8 cellular contexts compared by ENCODE assay signal in genomic region chr12:55972045-55972843, GRCh38. TPM values are rescaled to one million over a fixed set of nuclear protein-coding genes. Genes with fewer than 3 reads are reported as not detected.
DNase-seq lines count a peak whose midpoint lies in the region; ATAC-seq and TF ChIP-seq lines count a peak whose summit lies in the region.

No MANE protein-coding gene starts in this region.

- H3K9ac ChIP-seq in DND-41 (ENCODE audit: low read depth, low read length) (peak overlapping the region; percentile 59), MM.1S (ENCODE audit: low read length) (peak overlapping the region; percentile 62; the same call in 1 of the 2 replicates), endocrine pancreas (ENCODE audit: control insufficient read depth, insufficient read depth, low read length) (no peak overlapping the region)

- H3K27me3 ChIP-seq in DND-41 (ENCODE audit: insufficient read depth, low read length, poor library complexity) (no peaks in the 10 kb centered on the region), MM.1S (replicated peaks; ENCODE audit: insufficient read depth, low read length) (no peaks in the 10 kb centered on the region), endocrine pancreas (ENCODE audit: control insufficient read depth, insufficient read depth, low read length) (no peaks in the 10 kb centered on the region), ovary (no peaks in the 10 kb centered on the region)

- H3K27ac ChIP-seq in DND-41 (ENCODE audit: low read length) (peak overlapping the region; percentile 74), MM.1S (ENCODE audit: low read length) (peak overlapping the region; percentile 24; the same call in 1 of the 2 replicates), ovary (peak overlapping the region; percentile 67 to 82)

- DNase-seq in DND-41 (no peak), MM.1S (no peak), ovary (no peak), omental fat pad (ENCODE audit: low spot score) (no peak), NCI-H82 treated with DMSO at 0.1 percent for 48 hours (lab: John Stamatoyannopoulos, UW; ENCODE audit: unreplicated experiment) (no peak)
- DNase-seq in stimulated activated naive CD4-positive, alpha-beta T cell treated with Interleukin-2 at 50 U/mL for 16 hours (lab: John Stamatoyannopoulos, UW) = no peak

- ATAC-seq in DND-41 (ENCODE audit: insufficient read depth, low read depth) (no peak), omental fat pad (ENCODE audit: low FRiP score) (no peak), GM18505 (IDR thresholded peaks at IDR 0.05; ENCODE audit: unreplicated experiment) (no peak)

- H3K36me3 ChIP-seq in DND-41 (ENCODE audit: insufficient read depth, low read length) (peaks cover 56% of the 10 kb centered on the region), MM.1S (replicated peaks; ENCODE audit: insufficient read depth, low read length) (no peaks in the 10 kb centered on the region), endocrine pancreas (ENCODE audit: control insufficient read depth, insufficient read depth, low read length) (no peaks in the 10 kb centered on the region), ovary (no peaks in the 10 kb centered on the region)

- H3K4me2 ChIP-seq in DND-41 (ENCODE audit: insufficient read depth, low read length) (peak overlapping the region; percentile 66), MM.1S (ENCODE audit: low read depth, low read length) (peak overlapping the region; percentile 71)

- 0 out of 2 replicates have a peak, but pooled peaks cover 2% of the 10 kb centered on the region for H4K20me1 ChIP-seq in DND-41 (ENCODE audit: insufficient read depth, low read length)
- H4K20me1 ChIP-seq in MM.1S (ENCODE audit: insufficient read depth, low read length) = no peaks in the 10 kb centered on the region

- no peak for TF ChIP-seq CTCF in DND-41 (IDR thresholded peaks at IDR 0.05; ENCODE audit: borderline replicate concordance, extremely low read depth, low read length, poor library complexity, severe bottlenecking)
- no peak for TF ChIP-seq CTCF in MM.1S (IDR thresholded peaks at IDR 0.05; ENCODE audit: low read length)
- TF ChIP-seq CTCF in ovary (IDR thresholded peaks at IDR 0.05) = no peak
- no peak for TF ChIP-seq CTCF in omental fat pad (IDR thresholded peaks at IDR 0.05)

- H3K9me3 ChIP-seq in DND-41 (ENCODE audit: insufficient read depth, low read length, severe bottlenecking) = no peaks in the 10 kb centered on the region
- H3K9me3 ChIP-seq in MM.1S (replicated peaks; ENCODE audit: insufficient read depth, low read length) = no peaks in the 10 kb centered on the region
- no peaks in the 10 kb centered on the region for H3K9me3 ChIP-seq in endocrine pancreas (ENCODE audit: control insufficient read depth, low read length)
- H3K9me3 ChIP-seq in ovary = no peaks in the 10 kb centered on the region

- H3K4me3 ChIP-seq in DND-41 (ENCODE audit: low read depth in 1 of 2, low read length in 2 of 2) = peak overlapping the region in 1 of 2 experiments; percentile 64; a peak in 3 of 4 replicates
- peak overlapping the region; percentile 69; the same call in 1 of the 2 replicates for H3K4me3 ChIP-seq in MM.1S (ENCODE audit: low read length)
- peak overlapping the region; percentile 94 for H3K4me3 ChIP-seq in endocrine pancreas (ENCODE audit: control insufficient read depth, insufficient read depth, low read length)
- peak overlapping the region; percentile 63 for H3K4me3 ChIP-seq in ovary

- H2AFZ ChIP-seq in DND-41 (ENCODE audit: low read depth, low read length) (no peak overlapping the region), MM.1S (ENCODE audit: low read length) (no peak overlapping the region)

- no peak for TF ChIP-seq EP300 in ovary (IDR thresholded peaks at IDR 0.05)

- H3K79me2 ChIP-seq in DND-41 (ENCODE audit: insufficient read depth, low read length) (peaks cover 65% of the 10 kb centered on the region), MM.1S (ENCODE audit: low read length) (peaks cover 35% of the 10 kb centered on the region)

- intact Hi-C loops in ovary (cut with DNase I) = loop anchor here in 1 of 4 donors (5.0 kb wide), 1 partner anchor 40 kb away; the partner anchor contains the start of gene DGKA

- TF ChIP-seq POLR2A in ovary (IDR thresholded peaks at IDR 0.05) (no peak), GM18505 (IDR thresholded peaks at IDR 0.05; ENCODE audit: borderline replicate concordance, extremely low read depth, insufficient read depth, insufficient read length) (no peak)

- H3K9me2 ChIP-seq in MM.1S (replicated peaks; ENCODE audit: insufficient read depth, low read length) = no peaks in the 10 kb centered on the region

- WGBS in ovary, 3 donors = 28 to 40% (median 34%) methylated on average over 4 of the region's 4 CpGs

- H3K4me1 ChIP-seq in DND-41 (ENCODE audit: insufficient read depth, low read length) (peaks cover 76% of the 10 kb centered on the region), MM.1S (ENCODE audit: low read length) (peaks cover 19% of the 10 kb centered on the region), endocrine pancreas (ENCODE audit: control insufficient read depth, insufficient read depth, low read length) (peaks cover 9% of the 10 kb centered on the region), ovary (ENCODE audit: insufficient read depth) (peaks cover 8% of the 10 kb centered on the region)

- H3F3A ChIP-seq in MM.1S (ENCODE audit: insufficient read depth, low read length) = peaks cover 12% of the 10 kb centered on the region

RNA-seq across cellular contexts. Expression of gene RAB5B, which starts 1.6 kb away (rescaled TPM):
- total RNA-seq in ovary (100 to 1,000 TPM in 5 of 7 donors, 10 to 100 TPM in 2; 60.4 to 136 (median 117) TPM), omental fat pad (10 to 100 TPM; 46.2 to 71.5 (median 64.8) TPM)
- polyA plus RNA-seq in ovary = 100 to 1,000 TPM in 1 of 2 donors, 10 to 100 TPM in 1; 81.7 to 217 TPM

RNA-seq across cellular contexts. Expression of gene CDK2, which starts 5.6 kb away (rescaled TPM):
- 10 to 100 TPM; 18.3 to 33.9 (median 31.3) TPM for total RNA-seq in ovary
- 10 to 100 TPM; 21.7 to 21.8 TPM for polyA plus RNA-seq in ovary
- total RNA-seq in omental fat pad = 10 to 100 TPM in 3 of 4 donors, 1 to 10 TPM in 1; 9.7 to 23.7 (median 17.5) TPM

RNA-seq across cellular contexts. Expression of gene PMEL, which starts 6.4 kb away (rescaled TPM):
- total RNA-seq in ovary = 10 to 100 TPM in 1 of 7 donors, 1 to 10 TPM in 6; 2.0 to 11.5 (median 3.7) TPM
- 1 to 10 TPM; 2.0 to 2.7 TPM for polyA plus RNA-seq in ovary
- total RNA-seq in omental fat pad = 1 to 10 TPM in 2 of 4 donors, under 1 TPM in 2; 0.65 to 5.2 (median 1.2) TPM

RNA-seq across cellular contexts. Expression of gene SUOX, which starts 24.8 kb away (rescaled TPM):
- total RNA-seq in ovary = 10 to 100 TPM; 22.1 to 39.4 (median 31.9) TPM
- polyA plus RNA-seq in ovary = 10 to 100 TPM; 18.0 to 34.2 TPM
- 10 to 100 TPM; 14.5 to 43.0 (median 22.9) TPM for total RNA-seq in omental fat pad

RNA-seq across cellular contexts. Expression of gene DGKA, which starts 41.3 kb away (rescaled TPM):
- total RNA-seq in ovary (10 to 100 TPM; 13.3 to 50.1 (median 26.0) TPM), omental fat pad (10 to 100 TPM; 26.0 to 57.0 (median 37.9) TPM)
- 10 to 100 TPM; 15.7 to 40.4 TPM for polyA plus RNA-seq in ovary

Comparison
In these comparisons a context has a peak if more than half of its experiments do, and no peak if none do; other contexts are left out.
1. H3K27ac ChIP-seq: peak in every context shown above with its lines; median percentile 74 in ovary; 74 in DND-41; 24 in MM.1S.